ENCODE assay signal across 12 cellular contexts in the genomic region with DNA sequence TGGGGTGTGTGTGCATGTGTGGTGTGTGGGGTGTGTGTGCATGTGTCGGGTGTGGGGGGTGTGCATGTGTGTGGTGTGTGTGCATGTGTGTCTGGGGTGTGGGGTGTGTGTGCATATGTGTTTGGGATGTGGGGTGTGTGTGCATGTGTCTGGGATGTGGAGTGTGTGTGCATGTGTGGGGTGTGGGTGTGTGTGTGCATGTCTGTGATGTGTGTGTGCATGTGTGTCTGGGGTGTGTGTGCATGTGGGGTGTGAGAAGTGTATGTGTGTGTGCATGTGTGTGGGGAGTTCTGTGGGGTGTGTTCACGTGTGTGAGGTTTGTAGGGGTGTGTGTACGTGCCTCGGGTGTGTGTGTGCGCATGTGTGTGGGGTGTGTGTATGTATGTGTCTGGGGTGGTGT. TPM values are rescaled to one million over a fixed set of nuclear protein-coding genes. Genes with fewer than 3 reads are reported as not detected.
DNase-seq lines count a peak whose midpoint lies in the region; ATAC-seq and TF ChIP-seq lines count a peak whose summit lies in the region.
"Had no signal": no experiment of that assay in that cellular context is flagged by ENCODE, and none has a peak within 500 bp of the region (broad histone marks: within the 10 kb centered on the region; RNA-seq: fewer than 3 reads in every experiment).

No MANE protein-coding gene starts in this region.

- no peak overlapping the region for H3K27ac ChIP-seq in left ventricle myocardium inferior (replicated peaks)
- H3K27ac ChIP-seq: breast epithelium had no signal

- peak overlapping the region; percentile 68 for H3K4me3 Mint-ChIP-seq in activated T-helper 1 cell treated with anti-CD3 and anti-CD28 coated beads, Interleukin-12 subunit alpha, Interleukin-12 subunit beta, Interleukin-2, Interleukin-4 antibody, amounts not matched to agents 30 ng/mL and 10 ng/mL and 1 ng/mL, durations not matched to agents 14 hours and 24 hours and 36 hours
- H3K4me3 Mint-ChIP-seq in memory B cell = peak overlapping the region; percentile 46
- peak overlapping the region; percentile 46 to 77 for H3K4me3 Mint-ChIP-seq in stimulated activated naive B cell treated with anti-CD40 and anti-IgM and Interleukin-4, amounts not matched to agents 10 μg/mL and 1 μg/mL and 100 μg/mL, for 72 hours

- H3K27me3 ChIP-seq in left ventricle myocardium inferior (ENCODE audit: low read depth) = peaks cover 45% of the 10 kb centered on the region

- no peak overlapping the region for H3K4me3 ChIP-seq in left ventricle myocardium inferior

- H3K36me3 Mint-ChIP-seq in activated T-helper 1 cell treated with anti-CD3 and anti-CD28 coated beads, Interleukin-12 subunit alpha, Interleukin-12 subunit beta, Interleukin-2, Interleukin-4 antibody, amounts not matched to agents 30 ng/mL and 10 ng/mL and 1 ng/mL, durations not matched to agents 14 hours and 24 hours and 36 hours (ENCODE audit: low read depth) = peaks cover 2% of the 10 kb centered on the region
- peaks cover 5% of the 10 kb centered on the region for H3K36me3 Mint-ChIP-seq in memory B cell
- peaks cover 1 to 8% of the 10 kb centered on the region in 2 donors for H3K36me3 Mint-ChIP-seq in stimulated activated naive B cell treated with anti-CD40 and anti-IgM and Interleukin-4, amounts not matched to agents 10 μg/mL and 1 μg/mL and 100 μg/mL, for 72 hours

- no peak overlapping the region for H3K27ac Mint-ChIP-seq in activated T-helper 1 cell treated with anti-CD3 and anti-CD28 coated beads, Interleukin-12 subunit alpha, Interleukin-12 subunit beta, Interleukin-2, Interleukin-4 antibody, amounts not matched to agents 30 ng/mL and 10 ng/mL and 1 ng/mL, durations not matched to agents 14 hours and 24 hours and 36 hours
- no peak overlapping the region for H3K27ac Mint-ChIP-seq in memory B cell
- H3K27ac Mint-ChIP-seq in stimulated activated naive B cell treated with anti-CD40 and anti-IgM and Interleukin-4, amounts not matched to agents 10 μg/mL and 1 μg/mL and 100 μg/mL, for 72 hours = no peak overlapping the region

- H3K9me3 Mint-ChIP-seq in activated T-helper 1 cell treated with anti-CD3 and anti-CD28 coated beads, Interleukin-12 subunit alpha, Interleukin-12 subunit beta, Interleukin-2, Interleukin-4 antibody, amounts not matched to agents 30 ng/mL and 10 ng/mL and 1 ng/mL, durations not matched to agents 14 hours and 24 hours and 36 hours = no peaks in the 10 kb centered on the region
- no peaks in the 10 kb centered on the region for H3K9me3 Mint-ChIP-seq in memory B cell
- no peaks in the 10 kb centered on the region for H3K9me3 Mint-ChIP-seq in stimulated activated naive B cell treated with anti-CD40 and anti-IgM and Interleukin-4, amounts not matched to agents 10 μg/mL and 1 μg/mL and 100 μg/mL, for 72 hours

- peak; percentile 31 for DNase-seq in cardiac septum (ENCODE audit: low spot score)
- no peak for DNase-seq in left ventricle myocardium inferior
- no peak for DNase-seq in activated T-helper 1 cell treated with anti-CD3 and anti-CD28 coated beads, Interleukin-12 subunit alpha, Interleukin-12 subunit beta, Interleukin-2, Interleukin-4 antibody, amounts not matched to agents 30 ng/mL and 10 ng/mL and 1 ng/mL, durations not matched to agents 14 hours and 24 hours and 36 hours (ENCODE audit: low spot score)
- DNase-seq in memory B cell (ENCODE audit: low spot score in 2 of 2) = no peak
- DNase-seq in stimulated activated naive B cell treated with anti-CD40 and anti-IgM and Interleukin-4, amounts not matched to agents 10 μg/mL and 1 μg/mL and 100 μg/mL, for 72 hours = no peak
- no peak for DNase-seq in NCI-H2227 treated with DMSO at 0.1 percent for 48 hours (lab: John Stamatoyannopoulos, UW)
- DNase-seq: AML-193, NCI-H1694 treated with DMSO at 0.1 percent for 48 hours had no signal

- no peaks in the 10 kb centered on the region for H3K9me3 ChIP-seq in left ventricle myocardium inferior (replicated peaks)
- H3K9me3 ChIP-seq: breast epithelium, thoracic aorta had no signal

- ATAC-seq in memory B cell (ENCODE audit: low read depth) (no peak), HG03457 (IDR thresholded peaks at IDR 0.05; ENCODE audit: unreplicated experiment) (no peak), GM18519 (IDR thresholded peaks at IDR 0.05; ENCODE audit: low FRiP score, unreplicated experiment) (no peak)
- ATAC-seq in stimulated activated naive B cell treated with anti-CD40 and anti-IgM and Interleukin-4, amounts not matched to agents 10 μg/mL and 1 μg/mL and 100 μg/mL, for 72 hours (replicated peaks) = no peak

- no peaks in the 10 kb centered on the region for H3K36me3 ChIP-seq in left ventricle myocardium inferior
- H3K36me3 ChIP-seq: breast epithelium, thoracic aorta had no signal

- H3K4me1 Mint-ChIP-seq in activated T-helper 1 cell treated with anti-CD3 and anti-CD28 coated beads, Interleukin-12 subunit alpha, Interleukin-12 subunit beta, Interleukin-2, Interleukin-4 antibody, amounts not matched to agents 30 ng/mL and 10 ng/mL and 1 ng/mL, durations not matched to agents 14 hours and 24 hours and 36 hours (ENCODE audit: low read depth) = peaks cover 7% of the 10 kb centered on the region
- H3K4me1 Mint-ChIP-seq in memory B cell = peaks cover 20% of the 10 kb centered on the region
- H3K4me1 Mint-ChIP-seq in stimulated activated naive B cell treated with anti-CD40 and anti-IgM and Interleukin-4, amounts not matched to agents 10 μg/mL and 1 μg/mL and 100 μg/mL, for 72 hours = peaks cover 13% of the 10 kb centered on the region in 2 donors

- intact Hi-C loops in cardiac septum (cut with DNase I) (no loop called here), left ventricle myocardium inferior (cut with micrococcal nuclease) (no loop called here)
- intact Hi-C loops in activated T-helper 1 cell treated with anti-CD3 and anti-CD28 coated beads, Interleukin-12 subunit alpha, Interleukin-12 subunit beta, Interleukin-2, Interleukin-4 antibody, amounts not matched to agents 30 ng/mL and 10 ng/mL and 1 ng/mL, durations not matched to agents 14 hours and 24 hours and 36 hours (cut with micrococcal nuclease) = no loop called here

- H3K27me3 Mint-ChIP-seq in activated T-helper 1 cell treated with anti-CD3 and anti-CD28 coated beads, Interleukin-12 subunit alpha, Interleukin-12 subunit beta, Interleukin-2, Interleukin-4 antibody, amounts not matched to agents 30 ng/mL and 10 ng/mL and 1 ng/mL, durations not matched to agents 14 hours and 24 hours and 36 hours (ENCODE audit: insufficient read depth) = peaks cover 25% of the 10 kb centered on the region
- peaks cover 25% of the 10 kb centered on the region for H3K27me3 Mint-ChIP-seq in memory B cell
- peaks cover 36 to 38% of the 10 kb centered on the region in 2 donors for H3K27me3 Mint-ChIP-seq in stimulated activated naive B cell treated with anti-CD40 and anti-IgM and Interleukin-4, amounts not matched to agents 10 μg/mL and 1 μg/mL and 100 μg/mL, for 72 hours

- H3K4me1 ChIP-seq in left ventricle myocardium inferior = peaks cover 16% of the 10 kb centered on the region

- no peak for TF ChIP-seq CTCF in left ventricle myocardium inferior (IDR thresholded peaks at IDR 0.05; ENCODE audit: borderline replicate concordance)

RNA-seq across cellular contexts. Expression of a gene that starts 6.7 kb away (rescaled TPM):
- total RNA-seq in cardiac septum (not detected), left ventricle myocardium inferior (not detected)
- total RNA-seq in activated T-helper 1 cell treated with anti-CD3 and anti-CD28 coated beads, Interleukin-12 subunit alpha, Interleukin-12 subunit beta, Interleukin-2, Interleukin-4 antibody, amounts not matched to agents 30 ng/mL and 10 ng/mL and 1 ng/mL, durations not matched to agents 14 hours and 24 hours and 36 hours = not detected in 2 replicates
